Comparison of ENCODE assay signal across 11 cellular contexts in the genomic region with DNA sequence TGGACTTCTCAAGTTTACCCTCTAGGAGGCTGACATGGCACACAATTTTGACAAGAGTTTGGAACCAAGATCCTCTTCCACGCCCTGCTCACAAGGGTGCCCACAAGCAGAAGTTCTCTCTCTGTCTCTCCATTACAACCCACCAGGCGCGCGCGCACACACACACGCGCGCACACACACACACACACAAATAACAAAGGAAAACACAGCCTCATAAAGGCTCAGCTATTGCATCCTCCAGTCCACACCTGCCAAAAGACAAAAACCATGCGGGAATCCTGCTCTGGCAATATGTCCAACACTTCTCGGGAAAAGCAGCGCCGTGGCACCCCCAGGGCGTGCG. TPM values are rescaled to one million over a fixed set of nuclear protein-coding genes. Genes with fewer than 3 reads are reported as not detected.
A peak's percentile ranks its signal among the peaks of the same experiment; 100 is the strongest.
DNase-seq lines count a peak whose midpoint lies in the region; ATAC-seq and TF ChIP-seq lines count a peak whose summit lies in the region.
"Had no signal": no experiment of that assay in that cellular context is flagged by ENCODE, and none has a peak within 500 bp of the region (broad histone marks: within the 10 kb centered on the region; RNA-seq: fewer than 3 reads in every experiment).

No MANE protein-coding gene starts in this region.

- H3K36me3 ChIP-seq in hepatocyte (replicated peaks; ENCODE audit: insufficient read depth, low read depth) (no peaks in the 10 kb centered on the region), smooth muscle cell (ENCODE audit: low read depth) (no peaks in the 10 kb centered on the region)

- intact Hi-C loops in activated CD4-positive, alpha-beta T cell treated with anti-CD3 and anti-CD28 coated beads for 36 hours (cut with DNase I, micrococcal nuclease): no loop called here

- no peak overlapping the region for H3K4me3 Mint-ChIP-seq in activated CD4-positive, alpha-beta T cell treated with anti-CD3 and anti-CD28 coated beads for 36 hours

- H3K9ac ChIP-seq in smooth muscle cell (ENCODE audit: low read depth): no peak overlapping the region

- WGBS in hepatocyte (ENCODE audit: low lambda C conversion rate, missing lambda C conversion rate): 27% methylated on average over 14 of the region's 14 CpGs
- WGBS in smooth muscle cell (ENCODE audit: low lambda C conversion rate): 19% methylated on average over 14 of the region's 14 CpGs

- H3K27me3 ChIP-seq in hepatocyte: peaks cover 34% of the 10 kb centered on the region
- peaks cover 46% of the 10 kb centered on the region for H3K27me3 ChIP-seq in smooth muscle cell (ENCODE audit: low read depth)

- no peaks in the 10 kb centered on the region for H3K36me3 Mint-ChIP-seq in activated CD4-positive, alpha-beta T cell treated with anti-CD3 and anti-CD28 coated beads for 36 hours (ENCODE audit: low read depth)

- peak overlapping the region; percentile 60 for H3K4me3 ChIP-seq in hepatocyte
- H3K4me3 ChIP-seq in smooth muscle cell: peak overlapping the region; percentile 47

- no peak overlapping the region for H3K27ac Mint-ChIP-seq in activated CD4-positive, alpha-beta T cell treated with anti-CD3 and anti-CD28 coated beads for 36 hours

- peak overlapping the region; percentile 81 for H3K4me2 ChIP-seq in hepatocyte
- peak overlapping the region; percentile 94 for H3K4me2 ChIP-seq in smooth muscle cell

- H3K9me2 ChIP-seq in hepatocyte (replicated peaks; ENCODE audit: insufficient read depth): no peaks in the 10 kb centered on the region

- CTCF ChIA-PET in activated CD4-positive, alpha-beta T cell treated with anti-CD3 and anti-CD28 coated beads for 36 hours (lab: Charles Lee): no interaction called here

- no peaks in the 10 kb centered on the region for H3F3A ChIP-seq in smooth muscle cell (ENCODE audit: low read depth)

- TF ChIP-seq CTCF in hepatocyte (IDR thresholded peaks at IDR 0.05; ENCODE audit: poor library complexity) (no peak), smooth muscle cell (IDR thresholded peaks at IDR 0.05; ENCODE audit: borderline replicate concordance, insufficient read depth, poor library complexity, severe bottlenecking) (no peak)

- DNase-seq in NCI-H1092 (lab: John Stamatoyannopoulos, UW): peak; percentile 36
- no peak for DNase-seq in hepatocyte (ENCODE audit: low spot score)
- DNase-seq in smooth muscle cell (lab: John Stamatoyannopoulos, UW; ENCODE audit: unreplicated experiment): no peak
- DNase-seq in activated CD4-positive, alpha-beta T cell treated with anti-CD3 and anti-CD28 coated beads for 36 hours: no peak
- no peak for DNase-seq in activated CD8-positive, alpha-beta memory T cell treated with anti-CD3 and anti-CD28 coated beads, Interleukin-2, amount 50 U/mL, for 4 hours
- DNase-seq: HCEC 1CT had no signal

- no peaks in the 10 kb centered on the region for H4K20me1 ChIP-seq in hepatocyte (ENCODE audit: insufficient read depth, poor library complexity, severe bottlenecking)
- no peaks in the 10 kb centered on the region for H4K20me1 ChIP-seq in smooth muscle cell (ENCODE audit: low read depth)

- peaks cover 5% of the 10 kb centered on the region for H3K9me3 Mint-ChIP-seq in activated CD4-positive, alpha-beta T cell treated with anti-CD3 and anti-CD28 coated beads for 36 hours (ENCODE audit: low read depth)

- POLR2A ChIA-PET in activated CD4-positive, alpha-beta T cell treated with anti-CD3 and anti-CD28 coated beads for 36 hours (lab: Charles Lee): no interaction called here

- H3K4me1 ChIP-seq in hepatocyte (ENCODE audit: insufficient read depth): no peaks in the 10 kb centered on the region
- H3K4me1 ChIP-seq in smooth muscle cell (ENCODE audit: low read depth): peaks cover 5% of the 10 kb centered on the region

- H3K79me2 ChIP-seq in hepatocyte (no peaks in the 10 kb centered on the region), smooth muscle cell (ENCODE audit: low read depth) (no peaks in the 10 kb centered on the region)

- no peaks in the 10 kb centered on the region for H3K4me1 Mint-ChIP-seq in activated CD4-positive, alpha-beta T cell treated with anti-CD3 and anti-CD28 coated beads for 36 hours

- H3K27me3 Mint-ChIP-seq in activated CD4-positive, alpha-beta T cell treated with anti-CD3 and anti-CD28 coated beads for 36 hours: peaks cover 26% of the 10 kb centered on the region

- ATAC-seq in SK-N-SH treated with all-trans-retinoic acid at 6 μM for 48 hours (peak; percentile 25), HG02678 (IDR thresholded peaks at IDR 0.05; ENCODE audit: unreplicated experiment) (no peak), HG03469 (IDR thresholded peaks at IDR 0.05; ENCODE audit: unreplicated experiment) (no peak)
- ATAC-seq in activated CD4-positive, alpha-beta T cell treated with anti-CD3 and anti-CD28 coated beads for 36 hours: no peak

- H2AFZ ChIP-seq in hepatocyte (peak overlapping the region; percentile 57), smooth muscle cell (ENCODE audit: low read depth) (no peak overlapping the region)

- H3K27ac ChIP-seq in hepatocyte: no peak overlapping the region
- H3K27ac ChIP-seq in smooth muscle cell (ENCODE audit: low read depth): no peak overlapping the region

- no peaks in the 10 kb centered on the region for H3K9me3 ChIP-seq in hepatocyte (ENCODE audit: low read depth)
- no peaks in the 10 kb centered on the region for H3K9me3 ChIP-seq in smooth muscle cell (replicated peaks; ENCODE audit: low read depth)

TF ChIP-seq in SK-N-SH treated with all-trans-retinoic acid at 6 μM for 48 hours, 23 proteins besides CTCF, POLR2A, EP300 and RAD21:
- TF ChIP-seq ZNF565 (CRISPR knock-in tag; conservative IDR thresholded peaks at IDR 0.05; ENCODE audit: low read depth): no peak
- no peak for TF ChIP-seq ESRRG (CRISPR knock-in tag; IDR thresholded peaks at IDR 0.05)
- no peak for TF ChIP-seq TCF4 (CRISPR knock-in tag; IDR thresholded peaks at IDR 0.05; ENCODE audit: borderline replicate concordance)
- TF ChIP-seq, protein P1, sequence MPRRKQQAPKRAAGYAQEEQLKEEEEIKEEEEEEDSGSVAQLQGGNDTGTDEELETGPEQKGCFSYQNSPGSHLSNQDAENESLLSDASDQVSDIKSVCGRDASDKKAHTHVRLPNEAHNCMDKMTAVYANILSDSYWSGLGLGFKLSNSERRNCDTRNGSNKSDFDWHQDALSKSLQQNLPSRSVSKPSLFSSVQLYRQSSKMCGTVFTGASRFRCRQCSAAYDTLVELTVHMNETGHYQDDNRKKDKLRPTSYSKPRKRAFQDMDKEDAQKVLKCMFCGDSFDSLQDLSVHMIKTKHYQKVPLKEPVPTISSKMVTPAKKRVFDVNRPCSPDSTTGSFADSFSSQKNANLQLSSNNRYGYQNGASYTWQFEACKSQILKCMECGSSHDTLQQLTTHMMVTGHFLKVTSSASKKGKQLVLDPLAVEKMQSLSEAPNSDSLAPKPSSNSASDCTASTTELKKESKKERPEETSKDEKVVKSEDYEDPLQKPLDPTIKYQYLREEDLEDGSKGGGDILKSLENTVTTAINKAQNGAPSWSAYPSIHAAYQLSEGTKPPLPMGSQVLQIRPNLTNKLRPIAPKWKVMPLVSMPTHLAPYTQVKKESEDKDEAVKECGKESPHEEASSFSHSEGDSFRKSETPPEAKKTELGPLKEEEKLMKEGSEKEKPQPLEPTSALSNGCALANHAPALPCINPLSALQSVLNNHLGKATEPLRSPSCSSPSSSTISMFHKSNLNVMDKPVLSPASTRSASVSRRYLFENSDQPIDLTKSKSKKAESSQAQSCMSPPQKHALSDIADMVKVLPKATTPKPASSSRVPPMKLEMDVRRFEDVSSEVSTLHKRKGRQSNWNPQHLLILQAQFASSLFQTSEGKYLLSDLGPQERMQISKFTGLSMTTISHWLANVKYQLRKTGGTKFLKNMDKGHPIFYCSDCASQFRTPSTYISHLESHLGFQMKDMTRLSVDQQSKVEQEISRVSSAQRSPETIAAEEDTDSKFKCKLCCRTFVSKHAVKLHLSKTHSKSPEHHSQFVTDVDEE (CRISPR knock-in tag; IDR thresholded peaks at IDR 0.05): no peak
- no peak for TF ChIP-seq ARNTL (CRISPR knock-in tag; IDR thresholded peaks at IDR 0.05; ENCODE audit: borderline replicate concordance, low read depth)
- TF ChIP-seq RARB (CRISPR knock-in tag; IDR thresholded peaks at IDR 0.05): no peak
- TF ChIP-seq, protein P2, sequence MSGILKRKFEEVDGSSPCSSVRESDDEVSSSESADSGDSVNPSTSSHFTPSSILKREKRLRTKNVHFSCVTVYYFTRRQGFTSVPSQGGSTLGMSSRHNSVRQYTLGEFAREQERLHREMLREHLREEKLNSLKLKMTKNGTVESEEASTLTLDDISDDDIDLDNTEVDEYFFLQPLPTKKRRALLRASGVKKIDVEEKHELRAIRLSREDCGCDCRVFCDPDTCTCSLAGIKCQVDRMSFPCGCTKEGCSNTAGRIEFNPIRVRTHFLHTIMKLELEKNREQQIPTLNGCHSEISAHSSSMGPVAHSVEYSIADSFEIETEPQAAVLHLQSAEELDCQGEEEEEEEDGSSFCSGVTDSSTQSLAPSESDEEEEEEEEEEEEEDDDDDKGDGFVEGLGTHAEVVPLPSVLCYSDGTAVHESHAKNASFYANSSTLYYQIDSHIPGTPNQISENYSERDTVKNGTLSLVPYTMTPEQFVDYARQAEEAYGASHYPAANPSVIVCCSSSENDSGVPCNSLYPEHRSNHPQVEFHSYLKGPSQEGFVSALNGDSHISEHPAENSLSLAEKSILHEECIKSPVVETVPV (CRISPR knock-in tag; IDR thresholded peaks at IDR 0.05): no peak
- TF ChIP-seq, protein P3, sequence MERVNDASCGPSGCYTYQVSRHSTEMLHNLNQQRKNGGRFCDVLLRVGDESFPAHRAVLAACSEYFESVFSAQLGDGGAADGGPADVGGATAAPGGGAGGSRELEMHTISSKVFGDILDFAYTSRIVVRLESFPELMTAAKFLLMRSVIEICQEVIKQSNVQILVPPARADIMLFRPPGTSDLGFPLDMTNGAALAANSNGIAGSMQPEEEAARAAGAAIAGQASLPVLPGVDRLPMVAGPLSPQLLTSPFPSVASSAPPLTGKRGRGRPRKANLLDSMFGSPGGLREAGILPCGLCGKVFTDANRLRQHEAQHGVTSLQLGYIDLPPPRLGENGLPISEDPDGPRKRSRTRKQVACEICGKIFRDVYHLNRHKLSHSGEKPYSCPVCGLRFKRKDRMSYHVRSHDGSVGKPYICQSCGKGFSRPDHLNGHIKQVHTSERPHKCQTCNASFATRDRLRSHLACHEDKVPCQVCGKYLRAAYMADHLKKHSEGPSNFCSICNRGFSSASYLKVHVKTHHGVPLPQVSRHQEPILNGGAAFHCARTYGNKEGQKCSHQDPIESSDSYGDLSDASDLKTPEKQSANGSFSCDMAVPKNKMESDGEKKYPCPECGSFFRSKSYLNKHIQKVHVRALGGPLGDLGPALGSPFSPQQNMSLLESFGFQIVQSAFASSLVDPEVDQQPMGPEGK (CRISPR knock-in tag; IDR thresholded peaks at IDR 0.05; ENCODE audit: borderline replicate concordance): no peak
- TF ChIP-seq CSDC2 (CRISPR knock-in tag; IDR thresholded peaks at IDR 0.05): no peak
- TF ChIP-seq ZNF70 (CRISPR knock-in tag; IDR thresholded peaks at IDR 0.05): no peak
- TF ChIP-seq PPARA (CRISPR knock-in tag; IDR thresholded peaks at IDR 0.05; ENCODE audit: borderline replicate concordance): no peak
- no peak for TF ChIP-seq OSR1 (CRISPR knock-in tag; IDR thresholded peaks at IDR 0.05)
TF ChIP-seq in SK-N-SH treated with all-trans-retinoic acid at 6 μM for 48 hours: peak in this region for 0.

RNA-seq across cellular contexts. Expression of a gene that starts 0.9 kb away (rescaled TPM):
- total RNA-seq in hepatocyte (0.76 and 0.97 TPM in 2 replicates), smooth muscle cell (0.13 and 0.18 TPM in 2 replicates)
- polyA plus RNA-seq in hepatocyte (0.56 and 0.80 TPM in 2 replicates), smooth muscle cell (0.35 TPM in 1 of 2 replicates, not detected in the other)
- not detected for total RNA-seq in activated CD4-positive, alpha-beta T cell treated with anti-CD3 and anti-CD28 coated beads for 36 hours
- total RNA-seq: endothelial cell of umbilical vein, lung microvascular endothelial cell had no signal
- polyA plus RNA-seq: endothelial cell of umbilical vein had no signal
